ENCODE assay signal across 13 cellular contexts in genomic region chr6:132190815-132191175, GRCh38.
DNase-seq lines count a peak whose midpoint lies in the region; ATAC-seq, FAIRE-seq and TF ChIP-seq lines count a peak whose summit lies in the region.
"Had no signal": no experiment of that assay in that cellular context is flagged by ENCODE, and none has a peak within 500 bp of the region (broad histone marks: within the 10 kb centered on the region; RNA-seq: fewer than 3 reads in every experiment).

No MANE protein-coding gene starts in this region.

- peak overlapping the region; percentile 63 for H3K27ac ChIP-seq in astrocyte (ENCODE audit: low read depth, low read length)
- H3K27ac ChIP-seq: BLaER1 treated with 17β-estradiol and CSF1 and Interleukin-3, amounts not matched to agents 10 nM and 100 nM; pancreas had no signal

- H3K4me3 ChIP-seq in astrocyte (ENCODE audit: insufficient read depth, low read depth, low read length) = no peak overlapping the region
- H3K4me3 ChIP-seq: BLaER1 treated with 17β-estradiol and CSF1 and Interleukin-3, amounts not matched to agents 10 nM and 100 nM; pancreas had no signal

- no peak overlapping the region for H3K9ac ChIP-seq in astrocyte (ENCODE audit: low read length)
- H3K9ac ChIP-seq: BLaER1 treated with 17β-estradiol and CSF1 and Interleukin-3, amounts not matched to agents 10 nM and 100 nM had no signal

- no peak overlapping the region for H2AFZ ChIP-seq in astrocyte (ENCODE audit: low read depth, low read length)

- H4K20me1 ChIP-seq in astrocyte (ENCODE audit: insufficient read depth, low read length) = no peaks in the 10 kb centered on the region

- no peaks in the 10 kb centered on the region for H3K27me3 Mint-ChIP-seq in astrocyte (ENCODE audit: low read depth, unreplicated experiment)

- peaks cover 2% of the 10 kb centered on the region for H3K9me3 Mint-ChIP-seq in astrocyte (ENCODE audit: unreplicated experiment)

- no peaks in the 10 kb centered on the region for H3K9me3 ChIP-seq in astrocyte (ENCODE audit: insufficient read depth, low read depth, low read length)
- H3K9me3 ChIP-seq: pancreas had no signal

- ATAC-seq in HG02623 (IDR thresholded peaks at IDR 0.05; ENCODE audit: unreplicated experiment) = peak; percentile 19
- peak; percentile 74 for ATAC-seq in left ventricle myocardium superior
- no peak for ATAC-seq in HG03139 (IDR thresholded peaks at IDR 0.05; ENCODE audit: unreplicated experiment)
- ATAC-seq in esophagus mucosa = no peak

- FAIRE-seq in astrocyte (lab: Jason Lieb, UNC) = no peak
- FAIRE-seq: pancreas had no signal

- H3K27ac Mint-ChIP-seq in astrocyte (ENCODE audit: unreplicated experiment) = peak overlapping the region; percentile 81

- H3K4me1 Mint-ChIP-seq in astrocyte (ENCODE audit: low read depth, unreplicated experiment) = peaks cover 31% of the 10 kb centered on the region

- DNase-seq in AG08395 (ENCODE audit: low spot score) (peak; percentile 77), astrocyte (ENCODE audit: low read depth) (peak; percentile 85), left ventricle myocardium superior (no peak), T1000 (lab: John Stamatoyannopoulos, UW) (no peak), SKM-1 treated with dmso at 0.1 percent for 144 hours (lab: John Stamatoyannopoulos, UW; ENCODE audit: unreplicated experiment) (no peak)
- DNase-seq: effector CD4-positive, alpha-beta T cell; islet precursor cell; NCI-H2227 treated with DMSO at 0.1 percent for 48 hours; pancreas had no signal

- H3K4me3 Mint-ChIP-seq in astrocyte (ENCODE audit: unreplicated experiment) = no peak overlapping the region

- no peaks in the 10 kb centered on the region for H3K36me3 Mint-ChIP-seq in astrocyte (ENCODE audit: low read depth, unreplicated experiment)

- no peaks in the 10 kb centered on the region for H3K27me3 ChIP-seq in astrocyte (ENCODE audit: insufficient read depth, low read length)
- H3K27me3 ChIP-seq: pancreas had no signal

- no peaks in the 10 kb centered on the region for H3K79me2 ChIP-seq in astrocyte (ENCODE audit: insufficient read depth, low read length)

- no peaks in the 10 kb centered on the region for H3K36me3 ChIP-seq in astrocyte (ENCODE audit: insufficient read depth, low read length)
- H3K36me3 ChIP-seq: BLaER1 treated with 17β-estradiol and CSF1 and Interleukin-3, amounts not matched to agents 10 nM and 100 nM; pancreas had no signal

- H3K4me2 ChIP-seq in astrocyte (ENCODE audit: low read length) = peak overlapping the region; percentile 54

- TF ChIP-seq CTCF in astrocyte (IDR thresholded peaks at IDR 0.05; ENCODE audit: insufficient read depth, low read depth, low read length) = no peak

- peaks cover 33% of the 10 kb centered on the region for H3K4me1 ChIP-seq in astrocyte (ENCODE audit: insufficient read depth, low read length)
- H3K4me1 ChIP-seq: pancreas had no signal

- intact Hi-C loops in left ventricle myocardium superior (cut with micrococcal nuclease) = no loop called here

Comparison
In these comparisons a context has a peak if more than half of its experiments do, and no peak if none do; other contexts are left out.
1. DNase-seq: peak in AG08395 (single experiment) and astrocyte (single experiment); none in left ventricle myocardium superior (single experiment), T1000 (single experiment) and SKM-1 treated with dmso at 0.1 percent for 144 hours (single experiment).
2. ATAC-seq: peak in HG02623 (single experiment) and left ventricle myocardium superior (single experiment); none in HG03139 (single experiment) and esophagus mucosa (single experiment).